8 cellular contexts compared by ENCODE assay signal in the genomic region with DNA sequence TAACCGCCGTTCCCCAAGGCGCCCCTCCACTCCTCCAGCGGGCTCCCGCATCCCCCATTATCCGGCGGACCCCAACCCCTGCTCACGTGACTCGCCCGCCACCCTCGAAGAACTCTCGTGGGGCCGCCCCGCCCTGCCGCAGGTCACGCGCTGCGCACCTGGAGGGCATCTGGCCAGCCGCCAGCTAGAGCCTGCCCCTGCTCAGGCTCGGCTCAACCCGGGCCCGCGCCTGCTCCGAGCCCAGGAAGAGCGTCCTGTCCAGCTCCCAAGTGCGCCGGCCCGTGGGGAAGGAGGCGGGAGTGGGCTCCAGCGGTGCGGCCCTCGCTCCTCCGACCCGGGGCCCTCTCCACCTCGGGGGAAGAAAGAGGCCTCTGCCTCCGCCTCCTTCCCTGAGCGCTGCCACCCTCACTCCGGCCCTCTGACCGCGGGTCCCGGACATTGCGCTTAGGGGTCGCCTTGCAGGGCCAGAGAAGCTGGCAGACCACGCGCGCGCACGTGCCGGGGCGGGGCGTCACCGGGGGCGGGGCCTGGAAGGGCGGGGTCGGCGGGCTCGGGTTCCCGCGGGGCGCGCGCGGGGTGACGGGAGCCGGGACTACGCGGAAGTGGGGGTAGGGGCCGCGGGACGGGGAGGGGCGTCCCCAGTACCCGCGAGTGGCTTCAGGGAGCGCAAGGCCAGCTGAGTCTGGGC. TPM values are rescaled to one million over a fixed set of nuclear protein-coding genes. Genes with fewer than 3 reads are reported as not detected.
DNase-seq lines count a peak whose midpoint lies in the region; ATAC-seq and TF ChIP-seq lines count a peak whose summit lies in the region.

No MANE protein-coding gene starts in this region.

- peak; percentile 89 for TF ChIP-seq POLR2A in GM19099 (IDR thresholded peaks at IDR 0.05; ENCODE audit: extremely low read depth, insufficient read length, low read depth)

- peak overlapping the region; percentile 72 to 80 for H2BK12ac ChIP-seq in mesenchymal stem cell (ENCODE audit: low read length in 2 of 2)

- peak overlapping the region; percentile 69 for H2BK5ac ChIP-seq in mesenchymal stem cell (ENCODE audit: low read depth, low read length, poor library complexity, severe bottlenecking)

- H3K4me2 ChIP-seq in mesenchymal stem cell (ENCODE audit: low read length, poor library complexity, severe bottlenecking): peak overlapping the region; percentile 98

- peak overlapping the region; percentile 79 for H2AFZ ChIP-seq in mesenchymal stem cell (ENCODE audit: low read depth, low read length)

- H3K9ac ChIP-seq in mesenchymal stem cell (ENCODE audit: low read length): peak overlapping the region; percentile 88

- peak overlapping the region; percentile 73 to 84 for H3K4me3 ChIP-seq in mesenchymal stem cell (ENCODE audit: insufficient read depth in 1 of 2, low read depth in 1 of 2, low read length in 2 of 2)

- H3K4ac ChIP-seq in mesenchymal stem cell (ENCODE audit: low read depth in 1 of 2, low read length in 2 of 2): peak overlapping the region; percentile 96 to 97

- H2BK15ac ChIP-seq in mesenchymal stem cell (ENCODE audit: low read depth, poor library complexity, severe bottlenecking): peak overlapping the region; percentile 99

- peak overlapping the region; percentile 99 for H4K91ac ChIP-seq in mesenchymal stem cell (ENCODE audit: low read length)

- peak overlapping the region; percentile 90 for H3K27ac ChIP-seq in mesenchymal stem cell (ENCODE audit: low read length, poor library complexity, severe bottlenecking)

- no peak overlapping the region for H2AK5ac ChIP-seq in mesenchymal stem cell (ENCODE audit: low read length, severe bottlenecking)

- peak; percentile 68 for ATAC-seq in HG03354 (IDR thresholded peaks at IDR 0.05; ENCODE audit: poor library complexity, severe bottlenecking, unreplicated experiment)

- H3K79me1 ChIP-seq in mesenchymal stem cell (replicated peaks; ENCODE audit: low read length, poor library complexity, severe bottlenecking): peaks cover 3% of the 10 kb centered on the region

- no peaks in the 10 kb centered on the region for H3K27me3 ChIP-seq in mesenchymal stem cell (ENCODE audit: control insufficient read depth in 1 of 2, insufficient read depth in 1 of 2, low read length in 2 of 2)

- H4K8ac ChIP-seq in mesenchymal stem cell (ENCODE audit: low read length): peak overlapping the region; percentile 98

- peak overlapping the region; percentile 94 to 98 for H3K18ac ChIP-seq in mesenchymal stem cell (ENCODE audit: low read depth in 1 of 2, low read length in 2 of 2)

- DNase-seq in Ammon's horn (ENCODE audit: low spot score) (peak; percentile 82), NCI-H69 (lab: John Stamatoyannopoulos, UW) (peak; percentile 89), mesenchymal stem cell (peak; percentile 75)
- DNase-seq in activated CD8-positive, alpha-beta memory T cell treated with anti-CD3 and anti-CD28 coated beads for 24 hours: peak; percentile 99
- DNase-seq in effector CD4-positive, alpha-beta T cell: peak; percentile 78
- DNase-seq in stimulated activated CD8-positive, alpha-beta memory T cell treated with anti-CD3 and anti-CD28 coated beads, Interleukin-12 subunit alpha, Interleukin-12 subunit beta, amount 100 ng/mL, for 1 hour (ENCODE audit: low read depth): peak; percentile 81

- peaks cover 3% of the 10 kb centered on the region for H3K4me1 ChIP-seq in mesenchymal stem cell (ENCODE audit: control insufficient read depth, insufficient read depth, low read depth, low read length)

- H3K9me3 ChIP-seq in mesenchymal stem cell (ENCODE audit: control insufficient read depth, low read length): no peaks in the 10 kb centered on the region

- H2BK120ac ChIP-seq in mesenchymal stem cell (ENCODE audit: low read depth, low read length): peak overlapping the region; percentile 96

- 1% methylated on average over 67 of the region's 74 CpGs for WGBS in mesenchymal stem cell

- peak overlapping the region; percentile 8 to 92 for H3K14ac ChIP-seq in mesenchymal stem cell (ENCODE audit: low read length in 2 of 2)

- H3K23ac ChIP-seq in mesenchymal stem cell (ENCODE audit: low read length in 2 of 2): peak overlapping the region in 1 of 2 experiments; percentile 79

- no peaks in the 10 kb centered on the region for H3K36me3 ChIP-seq in mesenchymal stem cell (ENCODE audit: control insufficient read depth in 1 of 2, insufficient read depth in 2 of 2, low read depth in 1 of 2, low read length in 2 of 2)

RNA-seq across cellular contexts. Expression of gene HMGN2, which starts 28.4 kb away (rescaled TPM):
- polyA plus RNA-seq in mesenchymal stem cell (2013, experiment 1 of 2): 370 TPM
- 378 TPM for polyA plus RNA-seq in mesenchymal stem cell (2013, experiment 2 of 2)

RNA-seq across cellular contexts. Expression of gene RPS6KA1, which starts 28.9 kb away (rescaled TPM):
- polyA plus RNA-seq in mesenchymal stem cell (2013, experiment 1 of 2): 5.6 TPM
- 6.8 TPM for polyA plus RNA-seq in mesenchymal stem cell (2013, experiment 2 of 2)

Comparison
In these comparisons a context has a peak if more than half of its experiments do, and no peak if none do; other contexts are left out.
1. Peak in every context shown above with its lines: DNase-seq, ATAC-seq, H3K4me3 ChIP-seq and H3K27ac ChIP-seq.